1 cellular context compared by ENCODE assay signal in genomic region chr10:30536578-30536977, GRCh38.
TF ChIP-seq lines count a peak whose summit lies in the region.

No MANE protein-coding gene starts in this region.

TF ChIP-seq in SK-N-SH, 30 proteins besides CTCF, POLR2A, EP300 and RAD21 (continued from another document):
- TF ChIP-seq IRF3 (IDR thresholded peaks at IDR 0.05; ENCODE audit: low read depth, low read length) (no peak), PBX3 (IDR thresholded peaks at IDR 0.05) (no peak), TEAD4 (IDR thresholded peaks at IDR 0.05; ENCODE audit: borderline replicate concordance, insufficient read depth) (no peak), ELF1 (IDR thresholded peaks at IDR 0.05) (no peak), EZH2phosphoT487 (IDR thresholded peaks at IDR 0.05; ENCODE audit: borderline replicate concordance, low read depth) (no peak), SIN3A (IDR thresholded peaks at IDR 0.05; ENCODE audit: borderline replicate concordance, low read depth, low read length) (no peak), USF1 (IDR thresholded peaks at IDR 0.05; ENCODE audit: borderline replicate concordance, low read depth) (no peak), GATA2 (CRISPR knock-in tag; IDR thresholded peaks at IDR 0.05) (no peak)
